In genomic region chrX:112645774-112646173, GRCh38 we compare ENCODE assay signal across 13 cellular contexts.
DNase-seq lines count a peak whose midpoint lies in the region; ATAC-seq lines count a peak whose summit lies in the region.
"Had no signal": no experiment of that assay in that cellular context is flagged by ENCODE, and none has a peak within 500 bp of the region (broad histone marks: within the 10 kb centered on the region; RNA-seq: fewer than 3 reads in every experiment).

No MANE protein-coding gene starts in this region.

- H3K4me3 Mint-ChIP-seq in activated naive CD8-positive, alpha-beta T cell: peak overlapping the region; percentile 65
- H3K4me3 Mint-ChIP-seq: T-helper 17 cell had no signal

- peaks cover 18% of the 10 kb centered on the region for H3K4me1 Mint-ChIP-seq in activated naive CD8-positive, alpha-beta T cell (ENCODE audit: low read depth)

- H3K27me3 Mint-ChIP-seq in activated naive CD8-positive, alpha-beta T cell: no peaks in the 10 kb centered on the region
- H3K27me3 Mint-ChIP-seq: T-helper 17 cell had no signal

- peak overlapping the region; percentile 89 for H3K27ac Mint-ChIP-seq in activated naive CD8-positive, alpha-beta T cell
- H3K27ac Mint-ChIP-seq: T-helper 17 cell had no signal

- H3K9me3 Mint-ChIP-seq in activated naive CD8-positive, alpha-beta T cell (ENCODE audit: low read depth): peaks cover 8% of the 10 kb centered on the region

- ATAC-seq in GM18873 (IDR thresholded peaks at IDR 0.05; ENCODE audit: low FRiP score, unreplicated experiment): peak; percentile 54
- ATAC-seq in GM21367 (IDR thresholded peaks at IDR 0.05; ENCODE audit: unreplicated experiment): peak; percentile 46
- peak; percentile 38 for ATAC-seq in HG02973 (IDR thresholded peaks at IDR 0.05; ENCODE audit: unreplicated experiment)
- ATAC-seq: T-helper 17 cell had no signal

- DNase-seq in foreskin melanocyte (no peak), NCI-H1436 treated with DMSO at 0.1 percent for 48 hours (lab: John Stamatoyannopoulos, UW) (no peak), NCI-H446 treated with DMSO at 0.1 percent for 48 hours (lab: John Stamatoyannopoulos, UW) (no peak), amniotic stem cell (lab: John Stamatoyannopoulos, UW) (no peak)
- DNase-seq: HCEC 1CT, KG1, NCI-H2081 treated with DMSO at 0.1 percent for 48 hours, retina, T-helper 17 cell had no signal

- peaks cover 4% of the 10 kb centered on the region for H3K36me3 Mint-ChIP-seq in activated naive CD8-positive, alpha-beta T cell
